8 cellular contexts compared by ENCODE assay signal in genomic region chr1:153533689-153534201, GRCh38. TPM values are rescaled to one million over a fixed set of nuclear protein-coding genes. Genes with fewer than 3 reads are reported as not detected.
A peak's percentile ranks its signal among the peaks of the same experiment; 100 is the strongest.
DNase-seq lines count a peak whose midpoint lies in the region; ATAC-seq, FAIRE-seq and TF ChIP-seq lines count a peak whose summit lies in the region.

No MANE protein-coding gene starts in this region.

- no peak for TF ChIP-seq CTCF in PC-9 (conservative IDR thresholded peaks at IDR 0.05)
- TF ChIP-seq CTCF in bronchial epithelial cell (IDR thresholded peaks at IDR 0.05; ENCODE audit: insufficient read depth, low read length, severe bottlenecking): no peak

- DNase-seq in GM03348 (ENCODE audit: low spot score): peak; percentile 89
- peak; percentile 73 to 88 for DNase-seq in PC-9
- DNase-seq in bronchial epithelial cell (ENCODE audit: low read depth): peak; percentile 97
- DNase-seq in kidney glomerular epithelial cell (lab: John Stamatoyannopoulos, UW): peak; percentile 83
- DNase-seq in SK-N-DZ (ENCODE audit: low spot score): no peak

- H3K27ac ChIP-seq in PC-9 (peak overlapping the region; percentile 81), thymus (ENCODE audit: low read depth) (peak overlapping the region; percentile 66)

- peaks cover 21% of the 10 kb centered on the region for H3K79me2 ChIP-seq in PC-9 (ENCODE audit: low read depth)

- no TSS peak for BruUV-seq in PC-9 (replicated peaks; lab: Mats Ljungman, UMichigan)

- H3K27me3 ChIP-seq in PC-9 (ENCODE audit: insufficient read depth, low read depth) (no peaks in the 10 kb centered on the region), bronchial epithelial cell (ENCODE audit: control insufficient read depth, insufficient read depth, low read length) (no peaks in the 10 kb centered on the region), thymus (ENCODE audit: control insufficient read depth, insufficient read depth) (no peaks in the 10 kb centered on the region)

- peaks cover 69% of the 10 kb centered on the region for H3F3A ChIP-seq in PC-9 (ENCODE audit: insufficient read depth, low read depth)

- H3K4me1 ChIP-seq in PC-9 (replicated peaks; ENCODE audit: insufficient read depth) (peaks cover 52% of the 10 kb centered on the region), thymus (ENCODE audit: control insufficient read depth, insufficient read depth, low read length) (peaks cover 28% of the 10 kb centered on the region)

- H2AFZ ChIP-seq in PC-9: no peak overlapping the region

- peaks cover 10% of the 10 kb centered on the region for H4K20me1 ChIP-seq in PC-9 (ENCODE audit: insufficient read depth)

- H3K4me3 ChIP-seq in PC-9: peak overlapping the region; percentile 85
- H3K4me3 ChIP-seq in bronchial epithelial cell (ENCODE audit: low read depth, low read length): peak overlapping the region; percentile 56
- H3K4me3 ChIP-seq in thymus (ENCODE audit: low read length): no peak overlapping the region

- 88% methylated on average over 13 of the region's 13 CpGs for WGBS in thymus

- ATAC-seq in GM21717 (IDR thresholded peaks at IDR 0.05; ENCODE audit: unreplicated experiment) (no peak), HG03095 (IDR thresholded peaks at IDR 0.05; ENCODE audit: unreplicated experiment) (no peak)

- peak overlapping the region; percentile 97 for H3K4me2 ChIP-seq in PC-9

- CTCF ChIA-PET in PC-9 (lab: Charles Lee): interaction anchor here (0.5 to 2.5 kb wide), 6 partner anchors 12 to 81 kb away, joined by 3 to 20 read pairs (median 6); no protein-coding TSS in a partner anchor

- H3K36me3 ChIP-seq in PC-9 (ENCODE audit: low read depth) (peaks cover 11% of the 10 kb centered on the region), bronchial epithelial cell (ENCODE audit: control insufficient read depth, insufficient read depth, low read length) (peaks cover 9% of the 10 kb centered on the region), thymus (ENCODE audit: control insufficient read depth, insufficient read depth) (peaks cover 3% of the 10 kb centered on the region)

- intact Hi-C loops in PC-9 (cut with micrococcal nuclease; ENCODE audit: unreplicated experiment): loop anchor here (1.0 to 10.0 kb wide), 5 partner anchors 17 to 431 kb away; partner anchors contain the start of genes CREB3L4, S100A13 and SLC39A1

- FAIRE-seq in bronchial epithelial cell (lab: Jason Lieb, UNC): peak; percentile 50

- H3K9me2 ChIP-seq in PC-9 (ENCODE audit: insufficient read depth): no peaks in the 10 kb centered on the region

- H3K9me3 ChIP-seq in PC-9 (ENCODE audit: insufficient read depth, low read depth) (no peaks in the 10 kb centered on the region), thymus (ENCODE audit: control insufficient read depth) (no peaks in the 10 kb centered on the region)

- POLR2A ChIA-PET in PC-9 (lab: Charles Lee; ENCODE audit: unreplicated experiment): interaction anchor here (0.6 to 2.5 kb wide), 3 partner anchors 33 to 100 kb away, joined by 4 to 15 read pairs (median 7); partner anchors contain the start of gene CHTOP

RNA-seq across cellular contexts. Expression of gene S100A6, which starts 2.0 kb away (rescaled TPM):
- total RNA-seq in PC-9 (2021): 873 and 994 TPM in 2 replicates
- total RNA-seq in bronchial epithelial cell: 2,948 and 3,820 TPM in 2 replicates
- polyA plus RNA-seq in thymus: 654 TPM
- 0.61 and 1.6 TPM in 2 replicates for polyA plus RNA-seq in SK-N-DZ (2014; cell fraction: cytosol; rRNA removed)
- polyA plus RNA-seq in SK-N-DZ (2014; cell fraction: nucleus; rRNA removed): 0.88 and 1.3 TPM in 2 replicates

RNA-seq across cellular contexts. Expression of gene S100A5, which starts 7.0 kb away (rescaled TPM):
- 7.2 and 11.1 TPM in 2 replicates for total RNA-seq in PC-9 (2021)
- not detected in 2 replicates for total RNA-seq in bronchial epithelial cell
- 0.87 TPM for polyA plus RNA-seq in thymus
- polyA plus RNA-seq in SK-N-DZ (2014; cell fraction: cytosol; rRNA removed): 1.4 TPM in 1 of 2 replicates, not detected in the other
- not detected in 2 replicates for polyA plus RNA-seq in SK-N-DZ (2014; cell fraction: nucleus; rRNA removed)

RNA-seq across cellular contexts. Expression of gene S100A4, which starts 11.9 kb away (rescaled TPM):
- total RNA-seq in PC-9 (2021) (303 and 346 TPM in 2 replicates), bronchial epithelial cell (10.8 and 16.8 TPM in 2 replicates)
- 305 TPM for polyA plus RNA-seq in thymus
- 5.5 and 16.7 TPM in 2 replicates for polyA plus RNA-seq in SK-N-DZ (2014; cell fraction: cytosol; rRNA removed)
- 0.49 and 2.5 TPM in 2 replicates for polyA plus RNA-seq in SK-N-DZ (2014; cell fraction: nucleus; rRNA removed)

RNA-seq across cellular contexts. Expression of gene S100A3, which starts 15.3 kb away (rescaled TPM):
- 1.5 and 2.4 TPM in 2 replicates for total RNA-seq in PC-9 (2021)
- 2.3 and 26.6 TPM in 2 replicates for total RNA-seq in bronchial epithelial cell
- polyA plus RNA-seq in thymus: 2.6 TPM
- polyA plus RNA-seq in SK-N-DZ (2014; cell fraction: cytosol; rRNA removed): 1.3 TPM in 1 of 2 replicates, not detected in the other
- polyA plus RNA-seq in SK-N-DZ (2014; cell fraction: nucleus; rRNA removed): 1.2 TPM in 1 of 2 replicates, not detected in the other

RNA-seq across cellular contexts. Expression of gene S100A2, which starts 31.9 kb away (rescaled TPM):
- total RNA-seq in PC-9 (2021) (145 and 147 TPM in 2 replicates), bronchial epithelial cell (804 and 1,251 TPM in 2 replicates)
- 93.5 TPM for polyA plus RNA-seq in thymus
- polyA plus RNA-seq in SK-N-DZ (2014; cell fraction: cytosol; rRNA removed): not detected in 2 replicates
- not detected in 2 replicates for polyA plus RNA-seq in SK-N-DZ (2014; cell fraction: nucleus; rRNA removed)

Comparison
In these comparisons a context has a peak if more than half of its experiments do, and no peak if none do; other contexts are left out.
1. RNA of gene S100A4, which starts 11.9 kb away (total RNA-seq): 303 to 346 TPM in PC-9; 10.8 to 16.8 TPM in bronchial epithelial cell; every median in the first group is over 10 times any median in the second.